ENCODE assay signal across 1 cellular context in genomic region chr14:91060472-91061308, GRCh38.
TF ChIP-seq lines count a peak whose summit lies in the region.

TSS of gene RPS6KA5 (minus strand) at chr14:91060641. CDS start at chr14:91060434, 207 bp downstream.

TF ChIP-seq in K562, 482 proteins besides CTCF, POLR2A, EP300 and RAD21 (continued from another document and continues in another):
- TF ChIP-seq AFF4 (CRISPR knock-in tag; IDR thresholded peaks at IDR 0.05) (no peak), POU5F1 (IDR thresholded peaks at IDR 0.05; ENCODE audit: borderline replicate concordance, low read depth, low read length, partially characterized antibody) (no peak), NR2F6 (CRISPR knock-in tag; IDR thresholded peaks at IDR 0.05) (no peak), ATF3 (IDR thresholded peaks at IDR 0.05) (no peak), ATF3 (CRISPR knock-in tag; conservative IDR thresholded peaks at IDR 0.05) (no peak), ILK (tag; IDR thresholded peaks at IDR 0.05; ENCODE audit: borderline replicate concordance, low read depth) (no peak), KLF16 (IDR thresholded peaks at IDR 0.05) (no peak), SMAD2 (IDR thresholded peaks at IDR 0.05; ENCODE audit: low read depth, low read length) (no peak), RBM15 (IDR thresholded peaks at IDR 0.05; ENCODE audit: insufficient read depth, low read length) (no peak), NFIC (IDR thresholded peaks at IDR 0.05) (no peak), HIVEP1 (CRISPR knock-in tag; IDR thresholded peaks at IDR 0.05) (no peak), EGR1 (conservative IDR thresholded peaks at IDR 0.05) (peak; percentile 92), GTF2B (IDR thresholded peaks at IDR 0.05; ENCODE audit: extremely low read depth, insufficient read length) (no peak), ZNF146 (CRISPR knock-in tag; IDR thresholded peaks at IDR 0.05; ENCODE audit: unreplicated experiment) (no peak), CHD7 (IDR thresholded peaks at IDR 0.05; ENCODE audit: low read depth, low read length) (no peak), EZH2 (IDR thresholded peaks at IDR 0.05; ENCODE audit: borderline replicate concordance, low read depth, low read length) (no peak), ELK3 (CRISPR knock-in tag; IDR thresholded peaks at IDR 0.05) (no peak), ZNF280A (IDR thresholded peaks at IDR 0.05; ENCODE audit: low read depth, partially characterized antibody) (no peak), HCFC1 (IDR thresholded peaks at IDR 0.05; ENCODE audit: low read depth, low read length) (no peak), PCBP1 (IDR thresholded peaks at IDR 0.05; ENCODE audit: low read depth, low read length, poor library complexity, severe bottlenecking) (no peak), POLR2G (IDR thresholded peaks at IDR 0.05; ENCODE audit: low read depth, low read length) (peak; percentile 92), DMBX1 (CRISPR knock-in tag; IDR thresholded peaks at IDR 0.05; ENCODE audit: borderline replicate concordance) (no peak), FOXA1 (IDR thresholded peaks at IDR 0.05; ENCODE audit: borderline replicate concordance) (no peak), ZNF133 (CRISPR knock-in tag; IDR thresholded peaks at IDR 0.05) (no peak), MAFG (tag; conservative IDR thresholded peaks at IDR 0.05) (no peak), ZNF165 (CRISPR knock-in tag; IDR thresholded peaks at IDR 0.05; ENCODE audit: borderline replicate concordance) (no peak), RBM17 (IDR thresholded peaks at IDR 0.05; ENCODE audit: borderline replicate concordance, low read depth, low read length) (no peak), TOE1 (IDR thresholded peaks at IDR 0.05; ENCODE audit: borderline replicate concordance) (no peak), TOE1 (CRISPR knock-in tag; IDR thresholded peaks at IDR 0.05; ENCODE audit: borderline replicate concordance, low read depth) (no peak), CHD4 (IDR thresholded peaks at IDR 0.05; ENCODE audit: insufficient read depth, insufficient replicate concordance, low read depth, low read length, poor library complexity, severe bottlenecking) (no peak), RERE (CRISPR knock-in tag; IDR thresholded peaks at IDR 0.05; ENCODE audit: borderline replicate concordance) (no peak), SMARCA5 (IDR thresholded peaks at IDR 0.05) (no peak), ZNF668 (CRISPR knock-in tag; IDR thresholded peaks at IDR 0.05) (no peak)
